In genomic region chr1:154941332-154941995, GRCh38 we compare ENCODE assay signal across 1 cellular context.
TF ChIP-seq lines count a peak whose summit lies in the region.

No MANE protein-coding gene starts in this region.

TF ChIP-seq in GM12878, 131 proteins besides CTCF, POLR2A, EP300 and RAD21:
- TF ChIP-seq POLR2AphosphoS5 (IDR thresholded peaks at IDR 0.05; ENCODE audit: low read length) (peak; percentile 15; the same call in 1 of the 2 replicates), BMI1 (IDR thresholded peaks at IDR 0.05; ENCODE audit: borderline replicate concordance) (peak; percentile 86), LARP7 (IDR thresholded peaks at IDR 0.05) (0 out of 2 replicates have a peak, but pooled peaks have one; percentile 41), HDGF (IDR thresholded peaks at IDR 0.05) (peak; percentile 69), SMARCA5 (IDR thresholded peaks at IDR 0.05) (0 out of 2 replicates have a peak, but pooled peaks have one; percentile 12), POU2F2 (IDR thresholded peaks at IDR 0.05; ENCODE audit: borderline replicate concordance, low read depth, low read length) (0 out of 3 replicates have a peak, but pooled peaks have one; percentile 5), MLLT1 (IDR thresholded peaks at IDR 0.05) (0 out of 2 replicates have a peak, but pooled peaks have one; percentile 13), IKZF2 (IDR thresholded peaks at IDR 0.05) (no peak), ZBTB40 (IDR thresholded peaks at IDR 0.05; ENCODE audit: borderline replicate concordance) (0 out of 2 replicates have a peak, but pooled peaks have one; percentile 40), PAX5 (IDR thresholded peaks at IDR 0.05; ENCODE audit: borderline replicate concordance, low read depth, low read length) (no peak), RUNX3 (IDR thresholded peaks at IDR 0.05; ENCODE audit: low read length) (no peak)
